Comparison of ENCODE assay signal across 24 cellular contexts in genomic region chr9:116873937-116874900, GRCh38.
A peak's percentile ranks its signal among the peaks of the same experiment; 100 is the strongest.
DNase-seq lines count a peak whose midpoint lies in the region; ATAC-seq and TF ChIP-seq lines count a peak whose summit lies in the region.
"Had no signal": no experiment of that assay in that cellular context is flagged by ENCODE, and none has a peak within 500 bp of the region (broad histone marks: within the 10 kb centered on the region; RNA-seq: fewer than 3 reads in every experiment).

No MANE protein-coding gene starts in this region.

- no peak for ATAC-seq in GM21447 (IDR thresholded peaks at IDR 0.05; ENCODE audit: unreplicated experiment)
- ATAC-seq: GM12878, HCT116 had no signal

- H3K4me1 Mint-ChIP-seq in glutamatergic neuron (ENCODE audit: low read depth, unreplicated experiment) (peaks cover 6% of the 10 kb centered on the region), progenitor cell of endocrine pancreas (ENCODE audit: low read depth) (peaks cover 10% of the 10 kb centered on the region)
- H3K4me1 Mint-ChIP-seq: CD4-positive, alpha-beta memory T cell had no signal

- H3K27ac ChIP-seq in BLaER1 treated with 17β-estradiol and CSF1 and Interleukin-3, amounts not matched to agents 10 nM and 100 nM = no peak overlapping the region

- H3K9me3 Mint-ChIP-seq in glutamatergic neuron (ENCODE audit: unreplicated experiment) (no peaks in the 10 kb centered on the region), progenitor cell of endocrine pancreas (ENCODE audit: low read depth) (peaks cover 14% of the 10 kb centered on the region)

- H3K27me3 Mint-ChIP-seq in glutamatergic neuron (ENCODE audit: unreplicated experiment) (peaks cover 2% of the 10 kb centered on the region), progenitor cell of endocrine pancreas (no peaks in the 10 kb centered on the region)

- peaks cover 0 to 16% (median 0%) of the 10 kb centered on the region in 11 experiments; a peak in 1 of 22 replicates for H3K36me3 ChIP-seq in BLaER1 treated with 17β-estradiol and CSF1 and Interleukin-3, amounts not matched to agents 10 nM and 100 nM

- no peak overlapping the region for H3K4me3 ChIP-seq in BLaER1 treated with 17β-estradiol and CSF1 and Interleukin-3, amounts not matched to agents 10 nM and 100 nM
- H3K4me3 ChIP-seq: GM12878 had no signal

- H3K36me3 Mint-ChIP-seq in glutamatergic neuron (ENCODE audit: unreplicated experiment) = peaks cover 12% of the 10 kb centered on the region
- H3K36me3 Mint-ChIP-seq in progenitor cell of endocrine pancreas (ENCODE audit: insufficient read depth) = peaks cover 8% of the 10 kb centered on the region

- H3K27me3 ChIP-seq in BLaER1 treated with 17β-estradiol and CSF1 and Interleukin-3, amounts not matched to agents 10 nM and 100 nM = no peaks in the 10 kb centered on the region

- H3K4me2 ChIP-seq in BLaER1 treated with 17β-estradiol and CSF1 and Interleukin-3, amounts not matched to agents 10 nM and 100 nM = peak overlapping the region in 7 of 11 experiments; percentile 5 to 30 (median 18); a peak in 10 of 22 replicates

- no peak for TF ChIP-seq CTCF in glutamatergic neuron (IDR thresholded peaks at IDR 0.05; ENCODE audit: partially characterized antibody, unreplicated experiment)
- no peak for TF ChIP-seq CTCF in progenitor cell of endocrine pancreas (IDR thresholded peaks at IDR 0.05; ENCODE audit: unreplicated experiment)

- no peak overlapping the region for H3K9ac ChIP-seq in BLaER1 treated with 17β-estradiol and CSF1 and Interleukin-3, amounts not matched to agents 10 nM and 100 nM

- no peaks in the 10 kb centered on the region for H4K20me1 ChIP-seq in BLaER1 treated with 17β-estradiol and CSF1 and Interleukin-3, amounts not matched to agents 10 nM and 100 nM

- H3K27ac Mint-ChIP-seq in glutamatergic neuron (ENCODE audit: unreplicated experiment) (peak overlapping the region; percentile 14), progenitor cell of endocrine pancreas (peak overlapping the region; percentile 30)
- H3K27ac Mint-ChIP-seq: CD4-positive, alpha-beta memory T cell had no signal

- peak; percentile 60 for DNase-seq in NCI-H146 (lab: John Stamatoyannopoulos, UW)
- DNase-seq in glutamatergic neuron = no peak
- DNase-seq in progenitor cell of endocrine pancreas (ENCODE audit: low spot score, unreplicated experiment) = no peak
- DNase-seq in stimulated activated CD4-positive, alpha-beta T cell treated with anti-CD3 and anti-CD28 coated beads, Interleukin-4, amount 100 ng/mL, for 1 hour = no peak
- no peak for DNase-seq in NCI-H1105 treated with DMSO at 0.1 percent for 48 hours (lab: John Stamatoyannopoulos, UW)
- DNase-seq: C1 segment of cervical spinal cord; CD4-positive, alpha-beta memory T cell; COR-L47; DMS53; GDM1; GOT3; IMR-90; KG1; NCI-H1048; NCI-H1417 treated with DMSO at 0.1 percent for 48 hours; NCI-H187 treated with DMSO at 0.1 percent for 48 hours; NCI-H2107; NCI-H524; Right ventricle myocardium superior; RPMI8226 had no signal

- H3K4me1 ChIP-seq in BLaER1 treated with 17β-estradiol and CSF1 and Interleukin-3, amounts not matched to agents 10 nM and 100 nM = peaks cover 0 to 13% (median 10%) of the 10 kb centered on the region in 10 experiments; a peak in 11 of 20 replicates

- H3K4me3 Mint-ChIP-seq in glutamatergic neuron (ENCODE audit: unreplicated experiment) (no peak overlapping the region), progenitor cell of endocrine pancreas (ENCODE audit: low read depth) (no peak overlapping the region)
- H3K4me3 Mint-ChIP-seq: CD4-positive, alpha-beta memory T cell had no signal

- H3K9me3 ChIP-seq in BLaER1 treated with 17β-estradiol and CSF1 and Interleukin-3, amounts not matched to agents 10 nM and 100 nM (replicated peaks in 1 of 11) = peaks cover 33 to 56% (median 41%) of the 10 kb centered on the region in 11 experiments
